In genomic region chr20:31580706-31581105, GRCh38 we compare ENCODE assay signal across 19 cellular contexts. TPM values are rescaled to one million over a fixed set of nuclear protein-coding genes. Genes with fewer than 3 reads are reported as not detected.
A peak's percentile ranks its signal among the peaks of the same experiment; 100 is the strongest.
DNase-seq lines count a peak whose midpoint lies in the region; ATAC-seq and TF ChIP-seq lines count a peak whose summit lies in the region.
"Had no signal": no experiment of that assay in that cellular context is flagged by ENCODE, and none has a peak within 500 bp of the region (broad histone marks: within the 10 kb centered on the region; RNA-seq: fewer than 3 reads in every experiment).

No MANE protein-coding gene starts in this region.

- H3K79me2 ChIP-seq in GM23248 (ENCODE audit: insufficient read depth), result no peaks in the 10 kb centered on the region
- H3K79me2 ChIP-seq in neural progenitor cell (ENCODE audit: low read depth), result no peaks in the 10 kb centered on the region

- DNase-seq in GM23248, result peak; percentile 56
- DNase-seq in SK-N-MC (ENCODE audit: low read depth, low spot score), result no peak
- DNase-seq in neural progenitor cell (ENCODE audit: low spot score), result no peak
- DNase-seq in NCI-H1092 treated with DMSO at 0.1 percent for 48 hours (lab: John Stamatoyannopoulos, UW), result no peak
- DNase-seq in H4 (ENCODE audit: low spot score), result no peak
- DNase-seq: AML-193; CD4-positive, alpha-beta T cell; DMS79; IMR-90; Kasumi-1; NCI-H187 treated with DMSO at 0.1 percent for 48 hours; NCI-H774; SHP77 treated with DMSO at 0.1 percent for 48 hours had no signal

- H3K9me3 ChIP-seq in GM23248 (ENCODE audit: low read depth) (no peaks in the 10 kb centered on the region), SK-N-MC (ENCODE audit: low read depth, low read length) (no peaks in the 10 kb centered on the region), iPS-18a (ENCODE audit: control insufficient read depth, low read depth, low read length) (no peaks in the 10 kb centered on the region), neural progenitor cell (ENCODE audit: low read depth) (no peaks in the 10 kb centered on the region)

- peak overlapping the region; percentile 48; the same call in 1 of the 2 replicates for H3K9ac ChIP-seq in GM23248
- peak overlapping the region; percentile 45 for H3K9ac ChIP-seq in SK-N-MC (ENCODE audit: insufficient read length)
- H3K9ac ChIP-seq in iPS-18a (ENCODE audit: low read length), result no peak overlapping the region
- no peak overlapping the region for H3K9ac ChIP-seq in neural progenitor cell

- peaks cover 9% of the 10 kb centered on the region for H3K36me3 Mint-ChIP-seq in neural progenitor cell

- H3K4me3 ChIP-seq in GM23248 (no peak overlapping the region), SK-N-MC (no peak overlapping the region), iPS-18a (ENCODE audit: low read length) (no peak overlapping the region), neural progenitor cell (no peak overlapping the region)

- H3K27ac ChIP-seq in GM23248, result 0 out of 2 replicates have a peak overlapping the region, but pooled peaks have one; percentile 26
- H3K27ac ChIP-seq in SK-N-MC, result peak overlapping the region; percentile 61; the same call in 1 of the 2 replicates
- peak overlapping the region; percentile 74 for H3K27ac ChIP-seq in iPS-18a (ENCODE audit: low read length)
- H3K27ac ChIP-seq in neural progenitor cell, result peak overlapping the region; percentile 39

- H3F3A ChIP-seq in GM23248 (ENCODE audit: insufficient read depth), result no peaks in the 10 kb centered on the region
- peaks cover 31% of the 10 kb centered on the region for H3F3A ChIP-seq in neural progenitor cell (ENCODE audit: low read depth)

- H3K4me1 ChIP-seq in GM23248 (ENCODE audit: insufficient read depth) (no peaks in the 10 kb centered on the region), iPS-18a (ENCODE audit: control insufficient read depth, low read depth, low read length) (peaks cover 26% of the 10 kb centered on the region), neural progenitor cell (peaks cover 14% of the 10 kb centered on the region)

- no peaks in the 10 kb centered on the region for H3K27me3 ChIP-seq in GM23248 (replicated peaks; ENCODE audit: insufficient read depth)
- H3K27me3 ChIP-seq in iPS-18a (ENCODE audit: control insufficient read depth, insufficient read depth, low read length), result no peaks in the 10 kb centered on the region
- peaks cover 10% of the 10 kb centered on the region for H3K27me3 ChIP-seq in neural progenitor cell

- TF ChIP-seq CTCF in neural progenitor cell (IDR thresholded peaks at IDR 0.05), result no peak

- in situ Hi-C loops in GM23248 (cut with MboI), result no loop called here

- H4K20me1 ChIP-seq in GM23248 (ENCODE audit: insufficient read depth), result no peaks in the 10 kb centered on the region
- no peaks in the 10 kb centered on the region for H4K20me1 ChIP-seq in neural progenitor cell (ENCODE audit: low read depth)

- H3K27ac Mint-ChIP-seq in neural progenitor cell, result peak overlapping the region; percentile 96
- H3K27ac Mint-ChIP-seq: CD4-positive, alpha-beta T cell had no signal

- H3K9me3 Mint-ChIP-seq in neural progenitor cell, result peaks cover 2% of the 10 kb centered on the region
- H3K9me3 Mint-ChIP-seq: CD4-positive, alpha-beta T cell had no signal

- ATAC-seq in GM19452 (IDR thresholded peaks at IDR 0.05; ENCODE audit: unreplicated experiment), result no peak
- ATAC-seq in GM21515 (IDR thresholded peaks at IDR 0.05; ENCODE audit: unreplicated experiment), result no peak
- ATAC-seq: Panc1 had no signal

- H3K36me3 ChIP-seq in GM23248 (ENCODE audit: low read depth) (no peaks in the 10 kb centered on the region), SK-N-MC (ENCODE audit: insufficient read depth, low read length) (no peaks in the 10 kb centered on the region), iPS-18a (ENCODE audit: control insufficient read depth, low read depth, low read length) (no peaks in the 10 kb centered on the region), neural progenitor cell (no peaks in the 10 kb centered on the region)

- H3K9me2 ChIP-seq in GM23248 (ENCODE audit: insufficient read depth), result no peaks in the 10 kb centered on the region

- 34 to 36% methylated on average over 7 of the region's 7 CpGs for WGBS in GM23248 (ENCODE audit: low coverage in 1 of 2, low lambda C conversion rate in 2 of 2, missing lambda C conversion rate in 2 of 2), 2 experiments

- peaks cover 38% of the 10 kb centered on the region for H3K4me1 Mint-ChIP-seq in neural progenitor cell

- no peak overlapping the region for H3K4me3 Mint-ChIP-seq in neural progenitor cell
- H3K4me3 Mint-ChIP-seq: CD4-positive, alpha-beta T cell had no signal

- H2AFZ ChIP-seq in GM23248, result peak overlapping the region; percentile 47
- H2AFZ ChIP-seq in neural progenitor cell (replicated peaks), result peak overlapping the region; percentile 48

- H3K4me2 ChIP-seq in GM23248 (ENCODE audit: unreplicated experiment) (no peak overlapping the region), neural progenitor cell (no peak overlapping the region)

- H3K27me3 Mint-ChIP-seq in neural progenitor cell (ENCODE audit: insufficient read depth, low read depth), result peaks cover 7% of the 10 kb centered on the region

RNA-seq across cellular contexts. Expression of gene ID1, which starts 24.4 kb away (rescaled TPM):
- total RNA-seq in GM23248 (2014; rRNA removed; shearing (Covaris generic)), result 583 and 780 TPM in 2 replicates
- 248 TPM in 2 replicates for polyA plus RNA-seq in GM23248 (2016; fragmentation: Nextera tagmentation; extraction: Ambion mirVana)
- 80.8 and 133 TPM in 2 replicates for total RNA-seq in neural progenitor cell (ENCODE audit: low replicate concordance)
- 410 and 489 TPM in 2 replicates for total RNA-seq in H4 (2014; rRNA removed; shearing (Covaris generic))

RNA-seq across cellular contexts. Expression of gene COX4I2, which starts 57.0 kb away (rescaled TPM):
- not detected in 2 replicates for total RNA-seq in GM23248 (2014; rRNA removed; shearing (Covaris generic))
- not detected in 2 replicates for polyA plus RNA-seq in GM23248 (2016; fragmentation: Nextera tagmentation; extraction: Ambion mirVana)
- total RNA-seq in neural progenitor cell (ENCODE audit: low replicate concordance), result not detected in 2 replicates
- total RNA-seq in H4 (2014; rRNA removed; shearing (Covaris generic)), result not detected in 2 replicates
- total RNA-seq: CD4-positive, alpha-beta T cell; G401; IMR-90; NCI-H460 had no signal
- polyA plus RNA-seq: IMR-90 had no signal

Comparison
In these comparisons a context has a peak if more than half of its experiments do, and no peak if none do; other contexts are left out.
1. H3K9ac ChIP-seq: peak in GM23248 (single experiment) and SK-N-MC (single experiment); none in iPS-18a (single experiment) and neural progenitor cell (single experiment).
2. Peak in every context shown above with its lines, with median percentiles within 50 percentile points of each other: H3K27ac ChIP-seq.